ENCODE assay signal across 19 cellular contexts in the genomic region with DNA sequence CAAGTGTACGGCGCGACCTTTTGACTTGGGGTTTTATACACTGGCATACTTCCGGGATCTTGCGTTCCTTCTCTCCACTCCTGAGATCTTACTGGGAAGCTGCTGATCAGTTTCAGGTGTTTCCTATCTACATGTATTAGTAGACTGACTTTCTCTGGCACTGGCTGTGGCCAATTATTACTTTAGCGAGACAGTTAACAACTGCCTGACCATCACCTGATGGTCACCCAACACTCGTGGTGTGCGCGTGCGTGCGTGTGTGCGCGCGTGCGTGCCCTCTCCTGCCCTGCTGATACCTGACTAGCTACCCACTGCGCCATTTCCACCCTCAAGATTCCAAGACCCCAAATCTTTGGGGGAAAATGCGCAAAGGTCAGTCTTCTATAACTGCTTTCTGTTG.
"Had no signal": no experiment of that assay in that cellular context is flagged by ENCODE, and none has a peak within 500 bp of the region (broad histone marks: within the 10 kb centered on the region; RNA-seq: fewer than 3 reads in every experiment).

No MANE protein-coding gene starts in this region.

- H3K27me3 ChIP-seq: foreskin keratinocyte, sigmoid colon, stomach, thyroid gland had no signal

- H3K27me3 Mint-ChIP-seq: effector memory CD8-positive, alpha-beta T cell; type B pancreatic cell had no signal

- H3K4me3 Mint-ChIP-seq: effector memory CD8-positive, alpha-beta T cell; immature natural killer cell; naive thymus-derived CD4-positive, alpha-beta T cell; nephron progenitor cell; type B pancreatic cell had no signal

- H3K27ac Mint-ChIP-seq: effector memory CD8-positive, alpha-beta T cell; immature natural killer cell; naive thymus-derived CD4-positive, alpha-beta T cell; nephron progenitor cell; type B pancreatic cell had no signal

- H3K27ac ChIP-seq: foreskin keratinocyte, left ventricle myocardium inferior, lower lobe of right lung, sigmoid colon, stomach, thyroid gland had no signal

- FAIRE-seq: kidney, urothelium cell line had no signal

- DNase-seq: effector memory CD8-positive, alpha-beta T cell; immature natural killer cell; left cardiac atrium; left ventricle myocardium inferior; lower lobe of right lung; mesenchymal stem cell; naive thymus-derived CD4-positive, alpha-beta T cell; nephron progenitor cell; posterior cingulate gyrus; sigmoid colon; stimulated activated CD4-positive, alpha-beta T cell treated with anti-CD3 and anti-CD28 coated beads, Interleukin-12 subunit alpha, Interleukin-12 subunit beta, amount 100 ng/mL, for 4 hours; stimulated activated naive CD4-positive, alpha-beta T cell had no signal

- H3K9me3 ChIP-seq: left ventricle myocardium inferior, lower lobe of right lung, sigmoid colon, stomach, thyroid gland had no signal

- H3K4me3 ChIP-seq: left ventricle myocardium inferior, lower lobe of right lung, sigmoid colon, skin epidermis, stomach, thyroid gland had no signal

- H3K4me1 Mint-ChIP-seq: immature natural killer cell; naive thymus-derived CD4-positive, alpha-beta T cell; nephron progenitor cell had no signal

- H3K4me1 ChIP-seq: lower lobe of right lung, sigmoid colon, stomach, thyroid gland had no signal

- H3K36me3 ChIP-seq: left ventricle myocardium inferior, lower lobe of right lung, sigmoid colon, stomach, thyroid gland had no signal

- H3K9me3 Mint-ChIP-seq: effector memory CD8-positive, alpha-beta T cell; immature natural killer cell; nephron progenitor cell; type B pancreatic cell had no signal

- ATAC-seq: effector memory CD8-positive, alpha-beta T cell; left cardiac atrium; naive thymus-derived CD4-positive, alpha-beta T cell had no signal
